In the genomic region with DNA sequence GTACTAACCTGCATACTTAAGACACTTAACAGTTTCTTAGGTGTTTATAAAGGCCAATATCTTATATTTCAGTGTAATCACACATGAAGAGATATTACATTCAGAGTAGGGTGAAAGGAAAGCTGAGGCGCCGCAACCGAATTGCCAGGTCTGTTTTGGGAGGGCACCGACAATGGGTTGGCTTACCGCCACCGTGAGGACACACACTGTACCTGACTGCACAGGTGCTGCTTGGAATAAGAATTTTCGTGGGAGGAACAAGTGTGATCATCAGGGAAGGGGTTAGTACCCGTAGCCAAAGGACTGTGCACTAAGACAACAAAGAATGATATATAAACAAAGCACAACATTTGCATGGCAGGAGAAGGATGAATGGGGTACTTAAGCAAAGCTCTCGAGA, we compare ENCODE assay signal across 19 cellular contexts.
A peak's percentile ranks its signal among the peaks of the same experiment; 100 is the strongest.
DNase-seq lines count a peak whose midpoint lies in the region; ATAC-seq and TF ChIP-seq lines count a peak whose summit lies in the region.
"Had no signal": no experiment of that assay in that cellular context is flagged by ENCODE, and none has a peak within 500 bp of the region (broad histone marks: within the 10 kb centered on the region; RNA-seq: fewer than 3 reads in every experiment).

No MANE protein-coding gene starts in this region.

- H3K4me1 Mint-ChIP-seq in activated T-cell treated with anti-CD3 and anti-CD28 coated beads, Interleukin-2, amount 50 U/mL, for 24 hours (ENCODE audit: low read depth) = no peaks in the 10 kb centered on the region

- no peak for ATAC-seq in HG03521 (IDR thresholded peaks at IDR 0.05; ENCODE audit: unreplicated experiment)

- H3K36me3 Mint-ChIP-seq in activated T-cell treated with anti-CD3 and anti-CD28 coated beads, Interleukin-2, amount 50 U/mL, for 24 hours (ENCODE audit: low read depth) = no peaks in the 10 kb centered on the region

- H3K27me3 Mint-ChIP-seq in activated T-cell treated with anti-CD3 and anti-CD28 coated beads, Interleukin-2, amount 50 U/mL, for 24 hours = no peaks in the 10 kb centered on the region

- H3K4me3 ChIP-seq in epithelial cell of esophagus (ENCODE audit: low read length) = no peak overlapping the region
- H3K4me3 ChIP-seq: GM23248, SK-N-MC had no signal

- H3K4me3 Mint-ChIP-seq in activated T-cell treated with anti-CD3 and anti-CD28 coated beads, Interleukin-2, amount 50 U/mL, for 24 hours = no peak overlapping the region

- peaks cover 2% of the 10 kb centered on the region for H3K9me3 Mint-ChIP-seq in activated T-cell treated with anti-CD3 and anti-CD28 coated beads, Interleukin-2, amount 50 U/mL, for 24 hours

- H3K27ac Mint-ChIP-seq in activated T-cell treated with anti-CD3 and anti-CD28 coated beads, Interleukin-2, amount 50 U/mL, for 24 hours = no peak overlapping the region

- DNase-seq in NCI-H1417 (lab: John Stamatoyannopoulos, UW) (peak in 2 of 3 experiments; percentile 5 to 41), NCI-H1417 treated with DMSO at 0.1 percent for 48 hours (lab: John Stamatoyannopoulos, UW) (no peak), NCI-H526 treated with DMSO at 0.1 percent for 48 hours (lab: John Stamatoyannopoulos, UW) (peak; percentile 2), epithelial cell of esophagus (ENCODE audit: low read depth) (peak; percentile 35), NOMO-1 (lab: John Stamatoyannopoulos, UW; ENCODE audit: unreplicated experiment in 2 of 2) (no peak), OCI-M2 (lab: John Stamatoyannopoulos, UW; ENCODE audit: unreplicated experiment) (no peak)
- DNase-seq in activated T-cell treated with anti-CD3 and anti-CD28 coated beads, Interleukin-2, amount 50 U/mL, for 24 hours = no peak
- DNase-seq: DMS153, GM23248, NCI-H1092, NCI-H1436 treated with DMSO at 0.1 percent for 48 hours, NCI-H187 treated with DMSO at 0.1 percent for 48 hours, NCI-H2107, NCI-H446, NCI-H524 treated with DMSO at 0.1 percent for 48 hours, OCI-M1, SIG-M5 had no signal

- peak; percentile 45 for TF ChIP-seq CTCF in epithelial cell of esophagus (IDR thresholded peaks at IDR 0.05; ENCODE audit: insufficient read depth, low read depth, low read length, missing control alignments)

Comparison
In these comparisons a context has a peak if more than half of its experiments do, and no peak if none do; other contexts are left out.
1. DNase-seq: peak in NCI-H1417 (2 of 3), NCI-H526 treated with DMSO at 0.1 percent for 48 hours (single experiment) and epithelial cell of esophagus (single experiment); none in NCI-H1417 treated with DMSO at 0.1 percent for 48 hours (single experiment), NOMO-1 (0 of 2), OCI-M2 (single experiment) and activated T-cell treated with anti-CD3 and anti-CD28 coated beads, Interleukin-2, amount 50 U/mL, for 24 hours (single experiment).